32 cellular contexts compared by ENCODE assay signal in genomic region chr19:50626011-50626410, GRCh38. TPM values are rescaled to one million over a fixed set of nuclear protein-coding genes. Genes with fewer than 3 reads are reported as not detected.
"Had no signal": no experiment of that assay in that cellular context is flagged by ENCODE, and none has a peak within 500 bp of the region (broad histone marks: within the 10 kb centered on the region; RNA-seq: fewer than 3 reads in every experiment).

No MANE protein-coding gene starts in this region.

- H3K36me3 Mint-ChIP-seq: naive B cell; natural killer cell; neural progenitor cell; stimulated activated memory B cell treated with anti-CD40 and anti-IgM and Interleukin-4, amounts not matched to agents 10 μg/mL and 1 μg/mL and 100 μg/mL, for 72 hours; type B pancreatic cell had no signal

- H3K4me1 ChIP-seq: left lung, lower lobe of right lung, neural progenitor cell, prostate gland, spleen, tibial nerve, uterus had no signal

- DNase-seq: hippocampal formation; kidney; left colon; left lung; lower lobe of right lung; mammary epithelial cell; mesenchymal stem cell; naive B cell; natural killer cell; nephron progenitor cell; ovary; posterior cingulate gyrus; retina; right cardiac atrium; small intestine; stimulated activated CD4-positive, alpha-beta T cell treated with anti-CD3 and anti-CD28 coated beads, Interleukin-4, amount 100 ng/mL, for 24 hours; stimulated activated CD8-positive, alpha-beta memory T cell treated with anti-CD3 and anti-CD28 coated beads, Interleukin-4, amount 100 ng/mL, for 48 hours; stimulated activated naive CD4-positive, alpha-beta T cell treated with Interleukin-2 at 50 U/mL for 16 hours; stimulated activated naive CD8-positive, alpha-beta T cell treated with anti-CD3 and anti-CD28 coated beads, Interleukin-15, amount 100 ng/mL, for 72 hours; uterus had no signal

- H2AFZ ChIP-seq: neural progenitor cell had no signal

- H3K36me3 ChIP-seq: left lung, lower lobe of right lung, neural progenitor cell, ovary, prostate gland, spleen, tibial nerve, uterus had no signal

- H3K4me1 Mint-ChIP-seq: naive B cell; natural killer cell; stimulated activated memory B cell treated with anti-CD40 and anti-IgM and Interleukin-4, amounts not matched to agents 10 μg/mL and 1 μg/mL and 100 μg/mL, for 72 hours; stimulated activated naive CD8-positive, alpha-beta T cell treated with anti-CD3 and anti-CD28 coated beads, Interleukin-15, amount 100 ng/mL, for 72 hours had no signal

- H3K9me3 ChIP-seq: left lung, lower lobe of right lung, ovary, prostate gland, spleen, tibial nerve, uterus had no signal

- H3K27ac ChIP-seq: left lung, lower lobe of right lung, neural progenitor cell, ovary, prostate gland, spleen, tibial nerve, uterus had no signal

- H3K4me3 ChIP-seq: left lung, lower lobe of right lung, neural progenitor cell, ovary, prostate gland, spleen, tibial nerve, uterus had no signal

- H3K4me3 Mint-ChIP-seq: naive B cell; natural killer cell; nephron progenitor cell; neural progenitor cell; stimulated activated memory B cell treated with anti-CD40 and anti-IgM and Interleukin-4, amounts not matched to agents 10 μg/mL and 1 μg/mL and 100 μg/mL, for 72 hours; stimulated activated naive CD8-positive, alpha-beta T cell treated with anti-CD3 and anti-CD28 coated beads, Interleukin-15, amount 100 ng/mL, for 72 hours; type B pancreatic cell had no signal

- ATAC-seq: left colon; left lung; lower lobe of right lung; natural killer cell; sciatic nerve; stimulated activated naive CD8-positive, alpha-beta T cell treated with anti-CD3 and anti-CD28 coated beads, Interleukin-15, amount 100 ng/mL, for 72 hours had no signal

- H3K4me2 ChIP-seq: neural progenitor cell had no signal

- H3K27me3 ChIP-seq: neural progenitor cell, ovary, tibial nerve, uterus had no signal

- H3K9me3 Mint-ChIP-seq: natural killer cell; nephron progenitor cell; neural progenitor cell; stimulated activated memory B cell treated with anti-CD40 and anti-IgM and Interleukin-4, amounts not matched to agents 10 μg/mL and 1 μg/mL and 100 μg/mL, for 72 hours; stimulated activated naive CD8-positive, alpha-beta T cell treated with anti-CD3 and anti-CD28 coated beads, Interleukin-15, amount 100 ng/mL, for 72 hours; type B pancreatic cell had no signal

- H3K27ac Mint-ChIP-seq: natural killer cell; nephron progenitor cell; neural progenitor cell; stimulated activated memory B cell treated with anti-CD40 and anti-IgM and Interleukin-4, amounts not matched to agents 10 μg/mL and 1 μg/mL and 100 μg/mL, for 72 hours; type B pancreatic cell had no signal

- H3K9ac ChIP-seq: neural progenitor cell had no signal

RNA-seq across cellular contexts. Expression of gene SYT3, which starts 13.7 kb away (rescaled TPM):
- total RNA-seq: left colon, liver, mammary epithelial cell, natural killer cell, omental fat pad, sciatic nerve, tibial nerve had no signal
- polyA plus RNA-seq: liver, mammary epithelial cell had no signal

RNA-seq across cellular contexts. Expression of gene C19orf81, which starts 23.2 kb away (rescaled TPM):
- total RNA-seq: left colon, liver, mammary epithelial cell, mucosa of gallbladder, natural killer cell, omental fat pad, sciatic nerve, spleen, temporal lobe, tibial nerve, uterus had no signal
- polyA plus RNA-seq: liver, mammary epithelial cell, ovary, spleen, thymus had no signal

RNA-seq across cellular contexts. Expression of gene LRRC4B, which starts 57.8 kb away (rescaled TPM):
- total RNA-seq: mammary epithelial cell, natural killer cell had no signal
- polyA plus RNA-seq: mammary epithelial cell had no signal
